Comparison of ENCODE assay signal across 8 cellular contexts in genomic region chr3:50602675-50603191, GRCh38. TPM values are rescaled to one million over a fixed set of nuclear protein-coding genes. Genes with fewer than 3 reads are reported as not detected.
A peak's percentile ranks its signal among the peaks of the same experiment; 100 is the strongest.
DNase-seq lines count a peak whose midpoint lies in the region; ATAC-seq and TF ChIP-seq lines count a peak whose summit lies in the region.

No MANE protein-coding gene starts in this region.

- no peak for DNase-seq in stimulated activated naive CD8-positive, alpha-beta T cell treated with anti-CD3 and anti-CD28 coated beads, Interleukin-15, Interleukin-2, amounts not matched to agents 100 U/mL and 50 U/mL, for 24 hours
- no peak for DNase-seq in MG63

- peaks cover 57% of the 10 kb centered on the region for H3K36me3 Mint-ChIP-seq in stimulated activated naive CD8-positive, alpha-beta T cell treated with anti-CD3 and anti-CD28 coated beads, Interleukin-15, Interleukin-2, amounts not matched to agents 100 ng/mL and 50 ng/mL, for 24 hours (ENCODE audit: low read depth)
- H3K36me3 Mint-ChIP-seq in dendritic cell treated with granulocyte-macrophage colony-stimulating factor and Interleukin-4, amounts not matched to agents 40 ng/mL and 50 ng/mL, for 4 days (ENCODE audit: low read depth): peaks cover 89% of the 10 kb centered on the region
- H3K36me3 Mint-ChIP-seq in nephron (ENCODE audit: low read depth): peaks cover 10% of the 10 kb centered on the region

- H3K36me3 ChIP-seq in MG63: no peaks in the 10 kb centered on the region

- peak overlapping the region; percentile 100 for H3K27ac Mint-ChIP-seq in stimulated activated naive CD8-positive, alpha-beta T cell treated with anti-CD3 and anti-CD28 coated beads, Interleukin-15, Interleukin-2, amounts not matched to agents 100 ng/mL and 50 ng/mL, for 24 hours
- peak overlapping the region; percentile 99 for H3K27ac Mint-ChIP-seq in dendritic cell treated with granulocyte-macrophage colony-stimulating factor and Interleukin-4, amounts not matched to agents 40 ng/mL and 50 ng/mL, for 4 days
- H3K27ac Mint-ChIP-seq in nephron: peak overlapping the region; percentile 100

- H3K4me1 Mint-ChIP-seq in stimulated activated naive CD8-positive, alpha-beta T cell treated with anti-CD3 and anti-CD28 coated beads, Interleukin-15, Interleukin-2, amounts not matched to agents 100 ng/mL and 50 ng/mL, for 24 hours (ENCODE audit: low read depth): peaks cover 89% of the 10 kb centered on the region
- H3K4me1 Mint-ChIP-seq in dendritic cell treated with granulocyte-macrophage colony-stimulating factor and Interleukin-4, amounts not matched to agents 40 ng/mL and 50 ng/mL, for 4 days (ENCODE audit: low read depth): peaks cover 86% of the 10 kb centered on the region
- peaks cover 48% of the 10 kb centered on the region for H3K4me1 Mint-ChIP-seq in nephron

- no peak overlapping the region for H3K4me3 ChIP-seq in MG63

- no peaks in the 10 kb centered on the region for H3K27me3 Mint-ChIP-seq in stimulated activated naive CD8-positive, alpha-beta T cell treated with anti-CD3 and anti-CD28 coated beads, Interleukin-15, Interleukin-2, amounts not matched to agents 100 ng/mL and 50 ng/mL, for 24 hours
- H3K27me3 Mint-ChIP-seq in dendritic cell treated with granulocyte-macrophage colony-stimulating factor and Interleukin-4, amounts not matched to agents 40 ng/mL and 50 ng/mL, for 4 days: no peaks in the 10 kb centered on the region
- peaks cover 5% of the 10 kb centered on the region for H3K27me3 Mint-ChIP-seq in nephron (ENCODE audit: low read depth)

- ATAC-seq in stimulated activated naive CD8-positive, alpha-beta T cell treated with anti-CD3 and anti-CD28 coated beads, Interleukin-15, Interleukin-2, amounts not matched to agents 100 U/mL and 50 U/mL, for 24 hours: no peak
- ATAC-seq in GM18868 (IDR thresholded peaks at IDR 0.05; ENCODE audit: unreplicated experiment) (no peak), GM21737 (IDR thresholded peaks at IDR 0.05; ENCODE audit: unreplicated experiment) (no peak), HG02970 (IDR thresholded peaks at IDR 0.05; ENCODE audit: low FRiP score, unreplicated experiment) (no peak)

- H3K9me3 ChIP-seq in MG63: no peaks in the 10 kb centered on the region

- no peaks in the 10 kb centered on the region for H3K27me3 ChIP-seq in MG63

- intact Hi-C loops in dendritic cell treated with granulocyte-macrophage colony-stimulating factor and Interleukin-4, amounts not matched to agents 40 ng/mL and 50 ng/mL, for 4 days (cut with micrococcal nuclease): loop anchor here (1.0 kb wide), 1 partner anchor 9 kb away; the partner anchor contains the start of gene CISH

- TF ChIP-seq CTCF in nephron (IDR thresholded peaks at IDR 0.05; ENCODE audit: unreplicated experiment in 3 of 3): no peak

- no peaks in the 10 kb centered on the region for H3K9me3 Mint-ChIP-seq in stimulated activated naive CD8-positive, alpha-beta T cell treated with anti-CD3 and anti-CD28 coated beads, Interleukin-15, Interleukin-2, amounts not matched to agents 100 ng/mL and 50 ng/mL, for 24 hours
- H3K9me3 Mint-ChIP-seq in dendritic cell treated with granulocyte-macrophage colony-stimulating factor and Interleukin-4, amounts not matched to agents 40 ng/mL and 50 ng/mL, for 4 days: no peaks in the 10 kb centered on the region
- no peaks in the 10 kb centered on the region for H3K9me3 Mint-ChIP-seq in nephron

- peak overlapping the region; percentile 80 for H3K4me3 Mint-ChIP-seq in stimulated activated naive CD8-positive, alpha-beta T cell treated with anti-CD3 and anti-CD28 coated beads, Interleukin-15, Interleukin-2, amounts not matched to agents 100 ng/mL and 50 ng/mL, for 24 hours
- H3K4me3 Mint-ChIP-seq in dendritic cell treated with granulocyte-macrophage colony-stimulating factor and Interleukin-4, amounts not matched to agents 40 ng/mL and 50 ng/mL, for 4 days: peak overlapping the region; percentile 42
- peak overlapping the region in 2 of 3 experiments; percentile 7 to 8 for H3K4me3 Mint-ChIP-seq in nephron

RNA-seq across cellular contexts. Expression of gene CISH, which starts 8.8 kb away (rescaled TPM):
- 0.20 TPM in 1 of 2 replicates, not detected in the other for total RNA-seq in MG63 (2014; rRNA removed; shearing (Covaris generic); ENCODE audit: low replicate concordance)

RNA-seq across cellular contexts. Expression of gene MAPKAPK3, which starts 14.2 kb away (rescaled TPM):
- total RNA-seq in MG63 (2014; rRNA removed; shearing (Covaris generic); ENCODE audit: low replicate concordance): 23.7 and 33.4 TPM in 2 replicates

RNA-seq across cellular contexts. Expression of gene HEMK1, which starts 33.4 kb away (rescaled TPM):
- total RNA-seq in MG63 (2014; rRNA removed; shearing (Covaris generic); ENCODE audit: low replicate concordance): 4.3 and 23.3 TPM in 2 replicates

RNA-seq across cellular contexts. Expression of gene C3orf18, which starts 35.2 kb away (rescaled TPM):
- total RNA-seq in MG63 (2014; rRNA removed; shearing (Covaris generic); ENCODE audit: low replicate concordance): 5.0 and 20.1 TPM in 2 replicates

Comparison
In these comparisons a context has a peak if more than half of its experiments do, and no peak if none do; other contexts are left out.
1. H3K4me3 Mint-ChIP-seq: peak in every context shown above with its lines; median percentile 80 in stimulated activated naive CD8-positive, alpha-beta T cell treated with anti-CD3 and anti-CD28 coated beads, Interleukin-15, Interleukin-2, amounts not matched to agents 100 ng/mL and 50 ng/mL, for 24 hours; 42 in dendritic cell treated with granulocyte-macrophage colony-stimulating factor and Interleukin-4, amounts not matched to agents 40 ng/mL and 50 ng/mL, for 4 days; 8 in nephron.